ENCODE assay signal across 8 cellular contexts in the genomic region with DNA sequence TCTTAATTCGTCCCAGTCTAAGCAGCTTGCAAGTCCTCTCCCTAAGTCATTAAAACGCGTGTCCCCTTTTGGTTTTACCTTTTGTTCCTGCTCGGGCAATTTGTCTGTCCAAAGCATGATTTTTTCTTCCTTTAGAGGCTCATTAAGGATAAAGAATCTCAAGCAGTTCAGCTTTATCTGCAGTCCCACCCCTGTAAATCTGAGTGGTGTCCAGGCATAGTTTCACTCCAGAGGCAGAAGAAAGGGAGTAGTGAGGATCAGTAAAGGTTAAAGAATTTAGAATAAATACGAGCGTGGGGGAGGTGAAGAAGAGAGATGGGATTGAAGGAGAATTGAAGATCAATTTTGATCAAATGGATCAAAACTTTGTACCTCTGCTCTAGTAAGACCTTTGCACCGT. TPM values are rescaled to one million over a fixed set of nuclear protein-coding genes. Genes with fewer than 3 reads are reported as not detected.
DNase-seq lines count a peak whose midpoint lies in the region; ATAC-seq lines count a peak whose summit lies in the region.

No MANE protein-coding gene starts in this region.

- peak overlapping the region; percentile 93 for H3K4me3 Mint-ChIP-seq in activated T-helper 17 cell treated with anti-CD3 and anti-CD28 coated beads, Interleukin-2, amount 50 U/mL, for 72 hours
- H3K4me3 Mint-ChIP-seq in stimulated activated naive B cell treated with anti-CD40 and anti-IgM and Interleukin-4, amounts not matched to agents 10 μg/mL and 1 μg/mL and 100 μg/mL, for 72 hours = peak overlapping the region; percentile 97 to 99

- peaks cover 13% of the 10 kb centered on the region for H3K36me3 ChIP-seq in iPS-15b (ENCODE audit: control insufficient read depth, insufficient read depth, low read length)

- H3K27me3 ChIP-seq in iPS-15b (ENCODE audit: control insufficient read depth, insufficient read depth, low read length) = no peaks in the 10 kb centered on the region

- no peaks in the 10 kb centered on the region for H3K9me3 Mint-ChIP-seq in activated T-helper 17 cell treated with anti-CD3 and anti-CD28 coated beads, Interleukin-2, amount 50 U/mL, for 72 hours
- H3K9me3 Mint-ChIP-seq in stimulated activated naive B cell treated with anti-CD40 and anti-IgM and Interleukin-4, amounts not matched to agents 10 μg/mL and 1 μg/mL and 100 μg/mL, for 72 hours = no peaks in the 10 kb centered on the region

- H3K4me3 ChIP-seq in iPS-15b (ENCODE audit: low read depth, low read length) = peak overlapping the region; percentile 80

- H3K27me3 Mint-ChIP-seq in activated T-helper 17 cell treated with anti-CD3 and anti-CD28 coated beads, Interleukin-2, amount 50 U/mL, for 72 hours = no peaks in the 10 kb centered on the region
- H3K27me3 Mint-ChIP-seq in stimulated activated naive B cell treated with anti-CD40 and anti-IgM and Interleukin-4, amounts not matched to agents 10 μg/mL and 1 μg/mL and 100 μg/mL, for 72 hours = peaks cover 0 to 3% of the 10 kb centered on the region in 2 donors

- H3K9me3 ChIP-seq in iPS-15b (ENCODE audit: control insufficient read depth, insufficient read depth, low read length) = no peaks in the 10 kb centered on the region

- ATAC-seq in activated T-helper 17 cell treated with anti-CD3 and anti-CD28 coated beads, Interleukin-2, amount 50 U/mL, for 72 hours (replicated peaks) = no peak
- ATAC-seq in stimulated activated naive B cell treated with anti-CD40 and anti-IgM and Interleukin-4, amounts not matched to agents 10 μg/mL and 1 μg/mL and 100 μg/mL, for 72 hours (replicated peaks) = no peak

- H3K27ac Mint-ChIP-seq in activated T-helper 17 cell treated with anti-CD3 and anti-CD28 coated beads, Interleukin-2, amount 50 U/mL, for 72 hours = peak overlapping the region; percentile 86
- peak overlapping the region; percentile 97 for H3K27ac Mint-ChIP-seq in stimulated activated naive B cell treated with anti-CD40 and anti-IgM and Interleukin-4, amounts not matched to agents 10 μg/mL and 1 μg/mL and 100 μg/mL, for 72 hours

- peak overlapping the region; percentile 86 for H3K9ac ChIP-seq in iPS-15b (ENCODE audit: low read depth, low read length)

- H3K36me3 Mint-ChIP-seq in activated T-helper 17 cell treated with anti-CD3 and anti-CD28 coated beads, Interleukin-2, amount 50 U/mL, for 72 hours (ENCODE audit: low read depth) = peaks cover 39% of the 10 kb centered on the region
- peaks cover 27 to 43% of the 10 kb centered on the region in 2 donors for H3K36me3 Mint-ChIP-seq in stimulated activated naive B cell treated with anti-CD40 and anti-IgM and Interleukin-4, amounts not matched to agents 10 μg/mL and 1 μg/mL and 100 μg/mL, for 72 hours

- peak; percentile 70 for DNase-seq in DMS153 treated with DMSO at 0.1 percent for 48 hours (lab: John Stamatoyannopoulos, UW; ENCODE audit: unreplicated experiment)
- no peak for DNase-seq in DMS153 (lab: John Stamatoyannopoulos, UW)
- no peak for DNase-seq in stimulated activated naive B cell treated with anti-CD40 and anti-IgM and Interleukin-4, amounts not matched to agents 10 μg/mL and 1 μg/mL and 100 μg/mL, for 72 hours
- no peak for DNase-seq in NCI-H1092 (lab: John Stamatoyannopoulos, UW)
- no peak for DNase-seq in OCI-M2 (lab: John Stamatoyannopoulos, UW; ENCODE audit: unreplicated experiment)
- DNase-seq in NCI-H1694 treated with DMSO at 0.1 percent for 48 hours (lab: John Stamatoyannopoulos, UW) = no peak

- H3K4me1 Mint-ChIP-seq in activated T-helper 17 cell treated with anti-CD3 and anti-CD28 coated beads, Interleukin-2, amount 50 U/mL, for 72 hours = peaks cover 53% of the 10 kb centered on the region
- peaks cover 47 to 77% of the 10 kb centered on the region in 2 donors for H3K4me1 Mint-ChIP-seq in stimulated activated naive B cell treated with anti-CD40 and anti-IgM and Interleukin-4, amounts not matched to agents 10 μg/mL and 1 μg/mL and 100 μg/mL, for 72 hours

- peaks cover 19% of the 10 kb centered on the region for H3K4me1 ChIP-seq in iPS-15b (ENCODE audit: control insufficient read depth, insufficient read depth, low read length)

RNA-seq across cellular contexts. Expression of gene ETV3, which starts 0.9 kb away (rescaled TPM):
- total RNA-seq in activated T-helper 17 cell treated with anti-CD3 and anti-CD28 coated beads, Interleukin-2, amount 50 U/mL, for 72 hours = 10 to 100 TPM; 18.4 to 39.4 TPM

RNA-seq across cellular contexts. Expression of gene ETV3L, which starts 39.5 kb away (rescaled TPM):
- total RNA-seq in activated T-helper 17 cell treated with anti-CD3 and anti-CD28 coated beads, Interleukin-2, amount 50 U/mL, for 72 hours = under 1 TPM in 1 of 2 donors, not detected in 1; 0.26 TPM
